20 cellular contexts compared by ENCODE assay signal in the genomic region with DNA sequence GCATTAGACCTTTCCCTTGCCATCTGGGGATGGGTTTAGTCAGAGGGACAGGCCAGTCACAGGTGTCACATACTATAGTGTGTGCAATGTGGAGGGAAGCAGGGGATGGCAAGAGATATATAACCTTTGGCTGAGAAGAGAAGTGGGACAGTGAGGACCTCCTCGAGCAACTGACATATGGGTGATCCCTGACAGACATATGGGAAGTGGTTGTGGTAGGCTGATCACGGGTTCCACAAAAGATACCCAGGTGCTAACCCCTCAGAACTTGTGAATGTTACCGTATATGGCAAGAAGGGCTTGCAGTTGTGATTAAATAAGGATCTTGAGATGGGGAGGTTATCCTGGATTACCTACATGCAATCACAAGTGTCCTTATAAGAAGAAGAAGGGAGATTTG.
"Had no signal": no experiment of that assay in that cellular context is flagged by ENCODE, and none has a peak within 500 bp of the region (broad histone marks: within the 10 kb centered on the region; RNA-seq: fewer than 3 reads in every experiment).

No MANE protein-coding gene starts in this region.

- H3K4me3 ChIP-seq: MG63, SJSA1, SK-N-MC had no signal

- H3K27ac ChIP-seq: SJSA1, SK-N-MC had no signal

- DNase-seq: Karpas-422, KG1, MG63, NCI-H1092, NCI-H1105 treated with DMSO at 0.1 percent for 48 hours, NCI-H1417 treated with DMSO at 0.1 percent for 48 hours, NCI-H146, NCI-H1694 treated with DMSO at 0.1 percent for 48 hours, NCI-H1930, NCI-H2081, NCI-H2107, NCI-H2227 treated with DMSO at 0.1 percent for 48 hours, NCI-H69, NCI-H774, Right ventricle myocardium superior, RPMI8226, SIG-M5 had no signal

- H3K9me3 ChIP-seq: MG63, SJSA1 had no signal

- H3K4me1 ChIP-seq: SJSA1 had no signal

- FAIRE-seq: RCC 7860 had no signal

- H3K27me3 ChIP-seq: MG63 had no signal

- H3K36me3 ChIP-seq: MG63, SJSA1 had no signal
